In genomic region chr4:153151535-153152452, GRCh38 we compare ENCODE assay signal across 1 cellular context.
TF ChIP-seq lines count a peak whose summit lies in the region.

No MANE protein-coding gene starts in this region.

TF ChIP-seq in K562, 482 proteins besides CTCF, POLR2A, EP300 and RAD21 (continued from another document):
- TF ChIP-seq ZNF318 (IDR thresholded peaks at IDR 0.05; ENCODE audit: borderline replicate concordance in 1 of 2, low read depth in 1 of 2) (peak in 1 of 2 experiments; percentile 42; a peak in 1 of 4 replicates), HNRNPLL (IDR thresholded peaks at IDR 0.05; ENCODE audit: low read depth, low read length, poor library complexity, severe bottlenecking) (peak; percentile 99), CREB5 (CRISPR knock-in tag; IDR thresholded peaks at IDR 0.05) (no peak), TRIM24 (IDR thresholded peaks at IDR 0.05) (peak in 1 of 2 experiments; percentile 36; a peak in 2 of 4 replicates)
